Comparison of ENCODE assay signal across 17 cellular contexts in the genomic region with DNA sequence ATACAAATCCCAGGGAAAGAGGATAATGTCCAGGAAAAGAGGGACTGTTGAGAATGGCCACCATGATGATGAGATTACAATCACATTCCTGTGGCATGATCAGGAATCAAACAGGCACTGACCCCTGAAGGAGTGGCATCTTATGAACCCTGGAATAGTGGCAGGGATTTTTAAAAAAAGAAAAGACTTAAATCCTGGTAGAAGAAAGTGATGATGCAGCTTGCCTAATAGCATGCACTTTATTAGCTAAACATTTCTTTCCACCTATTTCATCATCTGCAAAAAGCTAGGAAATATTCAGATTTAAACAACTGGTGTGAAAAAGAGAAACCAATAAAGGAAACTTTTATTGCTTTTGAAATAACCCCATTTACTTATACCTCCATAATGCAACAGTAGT.
"Had no signal": no experiment of that assay in that cellular context is flagged by ENCODE, and none has a peak within 500 bp of the region (broad histone marks: within the 10 kb centered on the region; RNA-seq: fewer than 3 reads in every experiment).

No MANE protein-coding gene starts in this region.

- H3K27ac ChIP-seq: cardiac muscle cell, dorsolateral prefrontal cortex, epithelial cell of prostate, heart right ventricle, ovary, spleen, tibial nerve had no signal

- H3K36me3 ChIP-seq: cardiac muscle cell, heart right ventricle, ovary, spleen, tibial nerve had no signal

- H3K9me3 ChIP-seq: mucosa of descending colon, ovary had no signal

- DNase-seq: activated CD4-positive, alpha-beta memory T cell treated with anti-CD3 and anti-CD28 coated beads for 36 hours; activated CD4-positive, alpha-beta T cell treated with anti-CD3 and anti-CD28 coated beads for 36 hours; activated gamma-delta T cell treated with Interleukin-2 at 50 U/mL for 16 hours; activated T-cell treated with anti-CD3 and anti-CD28 coated beads for 4 hours; dorsolateral prefrontal cortex; heart right ventricle; kidney glomerular epithelial cell; mucosa of descending colon; naive thymus-derived CD8-positive, alpha-beta T cell; ovary; spleen; stimulated activated naive CD4-positive, alpha-beta T cell treated with Interleukin-2 at 50 U/mL for 16 hours had no signal

- H3K4me1 ChIP-seq: heart right ventricle, spleen, tibial nerve had no signal

- H3K27me3 ChIP-seq: cardiac muscle cell, dorsolateral prefrontal cortex, ovary, tibial nerve had no signal

- H3K4me3 ChIP-seq: cardiac muscle cell, dorsolateral prefrontal cortex, heart right ventricle, mucosa of descending colon, ovary, spleen, tibial nerve had no signal

- ATAC-seq: activated CD4-positive, alpha-beta T cell treated with anti-CD3 and anti-CD28 coated beads for 36 hours; activated naive CD4-positive, alpha-beta T cell treated with anti-CD3 and anti-CD28 coated beads, Interleukin-2, amount 50 U/mL, for 72 hours; heart right ventricle; mucosa of descending colon; naive thymus-derived CD8-positive, alpha-beta T cell; WTC11 had no signal
